ENCODE assay signal across 8 cellular contexts in genomic region chr15:78195735-78196201, GRCh38. TPM values are rescaled to one million over a fixed set of nuclear protein-coding genes. Genes with fewer than 3 reads are reported as not detected.
DNase-seq lines count a peak whose midpoint lies in the region; ATAC-seq and TF ChIP-seq lines count a peak whose summit lies in the region.

No MANE protein-coding gene starts in this region.

- no peak overlapping the region for H3K4me3 ChIP-seq in MG63

- H3K27ac Mint-ChIP-seq in brain, result no peak overlapping the region

- H3K9me3 ChIP-seq in MG63, result peaks cover 6% of the 10 kb centered on the region

- H3K27me3 Mint-ChIP-seq in brain, result no peaks in the 10 kb centered on the region

- intact Hi-C loops in left colon (cut with DNase I, micrococcal nuclease), result loop anchor here (10.0 kb wide), 2 partner anchors 71 to 81 kb away; no protein-coding TSS in a partner anchor

- ATAC-seq in HG02759 (IDR thresholded peaks at IDR 0.05; ENCODE audit: unreplicated experiment) (peak; percentile 54), left colon (peak; percentile 96), GM19035 (IDR thresholded peaks at IDR 0.05; ENCODE audit: unreplicated experiment) (no peak)

- H3K9me3 Mint-ChIP-seq in brain, result peaks cover 0 to 8% (median 5%) of the 10 kb centered on the region in 5 experiments

- TF ChIP-seq CTCF in brain (conservative IDR thresholded peaks at IDR 0.05), result peak; percentile 57 to 71

- no peak overlapping the region for H3K4me3 Mint-ChIP-seq in brain

- peaks cover 3% of the 10 kb centered on the region; the same call in 1 of the 2 replicates for H3K27me3 ChIP-seq in MG63

- no peaks in the 10 kb centered on the region for H3K36me3 ChIP-seq in MG63

- DNase-seq in D341Med (ENCODE audit: low spot score) (peak; percentile 81), T-helper 2 cell (peak in 4 of 5 experiments; percentile 10 to 63 (median 28)), left colon (peak; percentile 25 to 52), MG63 (no peak)
- DNase-seq in stimulated activated CD8-positive, alpha-beta memory T cell treated with anti-CD3 and anti-CD28 coated beads, Interleukin-12 subunit alpha, Interleukin-12 subunit beta, amount 100 ng/mL, for 4 hours (ENCODE audit: low read depth), result peak; percentile 12

- no peaks in the 10 kb centered on the region for H3K4me1 Mint-ChIP-seq in brain

- peaks cover 5% of the 10 kb centered on the region for H3K36me3 Mint-ChIP-seq in brain

RNA-seq across cellular contexts. Expression of gene ACSBG1, which starts 38.6 kb away (rescaled TPM):
- polyA plus RNA-seq in brain (ENCODE audit: insufficient read depth, low read depth, low replicate concordance), result 34.7 TPM
- under 1 TPM; 0.45 to 0.58 TPM for total RNA-seq in left colon
- not detected in 2 replicates for total RNA-seq in MG63 (2014; rRNA removed; shearing (Covaris generic); ENCODE audit: low replicate concordance)

RNA-seq across cellular contexts. Expression of gene IDH3A, which starts 46.6 kb away (rescaled TPM):
- polyA plus RNA-seq in brain (ENCODE audit: insufficient read depth, low read depth, low replicate concordance), result 49.4 TPM
- 100 to 1,000 TPM; 176 to 247 TPM for total RNA-seq in left colon
- 67.3 and 87.9 TPM in 2 replicates for total RNA-seq in MG63 (2014; rRNA removed; shearing (Covaris generic); ENCODE audit: low replicate concordance)
